19 cellular contexts compared by ENCODE assay signal in the genomic region with DNA sequence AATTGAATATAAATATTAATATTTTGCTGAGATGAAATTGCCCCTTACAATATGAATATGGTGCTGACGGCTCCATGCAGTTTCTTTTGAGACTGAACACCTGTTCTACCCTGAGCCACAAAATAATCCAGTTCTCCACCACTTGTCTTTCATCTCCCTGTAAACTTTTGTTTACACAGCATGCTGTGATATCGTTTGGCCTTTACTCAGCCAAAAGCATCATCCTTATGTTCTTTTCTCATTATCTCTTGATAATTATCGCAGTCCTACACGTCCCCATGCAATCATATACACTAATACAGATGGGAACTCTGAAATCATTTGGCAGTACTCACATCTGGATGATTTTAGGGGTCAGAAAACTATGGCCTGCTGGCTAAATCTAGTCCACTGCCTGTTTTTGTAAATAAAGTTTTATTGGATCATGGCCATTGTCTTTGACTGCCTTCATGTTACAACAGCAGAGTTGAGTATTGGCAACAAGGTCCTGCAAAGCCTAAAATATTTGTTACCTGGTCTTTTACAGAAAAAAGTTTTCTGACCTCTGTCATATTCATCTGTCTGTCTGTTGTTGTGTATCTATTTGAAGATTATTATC. TPM values are rescaled to one million over a fixed set of nuclear protein-coding genes. Genes with fewer than 3 reads are reported as not detected.
A peak's percentile ranks its signal among the peaks of the same experiment; 100 is the strongest.
DNase-seq lines count a peak whose midpoint lies in the region; ATAC-seq and TF ChIP-seq lines count a peak whose summit lies in the region.
"Had no signal": no experiment of that assay in that cellular context is flagged by ENCODE, and none has a peak within 500 bp of the region (broad histone marks: within the 10 kb centered on the region; RNA-seq: fewer than 3 reads in every experiment).

No MANE protein-coding gene starts in this region.

- TF ChIP-seq CTCF in 22Rv1 (IDR thresholded peaks at IDR 0.05) (no peak), fibroblast of villous mesenchyme (IDR thresholded peaks at IDR 0.05; ENCODE audit: insufficient read depth, low read depth, low read length) (no peak)

- CTCF ChIA-PET in activated CD8-positive, alpha-beta T cell treated with anti-CD3 and anti-CD28 coated beads, Interleukin-2, amount 10 ng/mL, durations not matched to agents 7 days and 5 days (lab: Charles Lee) = interaction anchor here (1.2 to 1.5 kb wide), 2 partner anchors 98 to 138 kb away, joined by 4 to 5 read pairs; no protein-coding TSS in a partner anchor

- H3K27ac Mint-ChIP-seq in activated CD8-positive, alpha-beta T cell treated with anti-CD3 and anti-CD28 coated beads, Interleukin-2, amount 10 ng/mL, durations not matched to agents 7 days and 5 days = no peak overlapping the region
- H3K27ac Mint-ChIP-seq: activated naive CD8-positive, alpha-beta T cell treated with anti-CD3 and anti-CD28 coated beads, Interleukin-2, amount 50 U/mL, for 24 hours had no signal

- DNase-seq in DMS79 treated with DMSO at 0.1 percent for 48 hours (lab: John Stamatoyannopoulos, UW) (peak; percentile 13), DMS79 (lab: John Stamatoyannopoulos, UW) (no peak), NCI-H345 treated with DMSO at 0.1 percent for 48 hours (lab: John Stamatoyannopoulos, UW; ENCODE audit: unreplicated experiment) (peak; percentile 18), fibroblast of villous mesenchyme (ENCODE audit: low read depth) (peak; percentile 52), activated gamma-delta T cell treated with Interleukin-2 at 50 U/mL for 16 hours (no peak)
- DNase-seq in activated CD4-positive, alpha-beta T cell treated with anti-CD3 and anti-CD28 coated beads, Interleukin-2, amount 50 U/mL, for 48 hours = no peak
- DNase-seq in activated CD8-positive, alpha-beta T cell treated with anti-CD3 and anti-CD28 coated beads, Interleukin-2, amount 10 ng/mL, durations not matched to agents 7 days and 5 days = no peak
- DNase-seq: activated effector memory CD4-positive, alpha-beta T cell treated with Interleukin-2 at 50 U/mL for 16 hours; brain microvascular endothelial cell; KBM-7; NK-92 treated with Interleukin-12 subunit alpha and Interleukin-12 subunit beta, amount 100 ng/mL, for 24 hours; spleen had no signal

- H3K36me3 Mint-ChIP-seq in activated CD8-positive, alpha-beta T cell treated with anti-CD3 and anti-CD28 coated beads, Interleukin-2, amount 10 ng/mL, durations not matched to agents 7 days and 5 days (ENCODE audit: low read depth) = no peaks in the 10 kb centered on the region

- no peaks in the 10 kb centered on the region for H3K27me3 Mint-ChIP-seq in activated CD8-positive, alpha-beta T cell treated with anti-CD3 and anti-CD28 coated beads, Interleukin-2, amount 10 ng/mL, durations not matched to agents 7 days and 5 days (ENCODE audit: low read depth)
- H3K27me3 Mint-ChIP-seq: activated naive CD8-positive, alpha-beta T cell treated with anti-CD3 and anti-CD28 coated beads, Interleukin-2, amount 50 U/mL, for 24 hours; progenitor cell of endocrine pancreas had no signal

- H3K4me3 Mint-ChIP-seq in activated CD8-positive, alpha-beta T cell treated with anti-CD3 and anti-CD28 coated beads, Interleukin-2, amount 10 ng/mL, durations not matched to agents 7 days and 5 days = no peak overlapping the region
- H3K4me3 Mint-ChIP-seq: activated naive CD8-positive, alpha-beta T cell treated with anti-CD3 and anti-CD28 coated beads, Interleukin-2, amount 50 U/mL, for 24 hours; mesothelial cell of epicardium; nephron had no signal

- H3K27ac ChIP-seq in 22Rv1 = peak overlapping the region; percentile 26
- H3K27ac ChIP-seq: brain microvascular endothelial cell, spleen had no signal

- H3K4me3 ChIP-seq in fibroblast of villous mesenchyme (ENCODE audit: low read depth, low read length) = no peak overlapping the region
- H3K4me3 ChIP-seq: coronary artery, spleen had no signal

- no peaks in the 10 kb centered on the region for H3K9me3 Mint-ChIP-seq in activated CD8-positive, alpha-beta T cell treated with anti-CD3 and anti-CD28 coated beads, Interleukin-2, amount 10 ng/mL, durations not matched to agents 7 days and 5 days (ENCODE audit: insufficient read depth)
- H3K9me3 Mint-ChIP-seq: activated naive CD8-positive, alpha-beta T cell treated with anti-CD3 and anti-CD28 coated beads, Interleukin-2, amount 50 U/mL, for 24 hours; mesothelial cell of epicardium; nephron had no signal

- ATAC-seq in activated CD8-positive, alpha-beta T cell treated with anti-CD3 and anti-CD28 coated beads, Interleukin-2, amount 10 ng/mL, durations not matched to agents 7 days and 5 days = no peak
- ATAC-seq: left lobe of liver had no signal

- no peaks in the 10 kb centered on the region for H3K4me1 Mint-ChIP-seq in activated CD8-positive, alpha-beta T cell treated with anti-CD3 and anti-CD28 coated beads, Interleukin-2, amount 10 ng/mL, durations not matched to agents 7 days and 5 days (ENCODE audit: low read depth)

- POLR2A ChIA-PET in activated CD8-positive, alpha-beta T cell treated with anti-CD3 and anti-CD28 coated beads, Interleukin-2, amount 10 ng/mL, durations not matched to agents 7 days and 5 days (lab: Charles Lee) = no interaction called here

RNA-seq across cellular contexts. Expression of gene AOPEP, which starts 53.3 kb away (rescaled TPM):
- 151 and 153 TPM in 2 replicates for total RNA-seq in fibroblast of villous mesenchyme
- total RNA-seq in activated CD8-positive, alpha-beta T cell treated with anti-CD3 and anti-CD28 coated beads, Interleukin-2, amount 10 ng/mL, durations not matched to agents 7 days and 5 days = 1 to 10 TPM; 7.2 to 8.9 TPM

Comparison
In these comparisons a context has a peak if more than half of its experiments do, and no peak if none do; other contexts are left out.
1. DNase-seq: peak in DMS79 treated with DMSO at 0.1 percent for 48 hours (single experiment), NCI-H345 treated with DMSO at 0.1 percent for 48 hours (single experiment) and fibroblast of villous mesenchyme (single experiment); none in DMS79 (single experiment), activated CD4-positive, alpha-beta T cell treated with anti-CD3 and anti-CD28 coated beads, Interleukin-2, amount 50 U/mL, for 48 hours (0 of 2), activated gamma-delta T cell treated with Interleukin-2 at 50 U/mL for 16 hours (single experiment) and activated CD8-positive, alpha-beta T cell treated with anti-CD3 and anti-CD28 coated beads, Interleukin-2, amount 10 ng/mL, durations not matched to agents 7 days and 5 days (single experiment).
2. RNA of gene AOPEP, which starts 53.3 kb away (total RNA-seq): 151 to 153 TPM in fibroblast of villous mesenchyme; 7.2 to 8.9 TPM in activated CD8-positive, alpha-beta T cell treated with anti-CD3 and anti-CD28 coated beads, Interleukin-2, amount 10 ng/mL, durations not matched to agents 7 days and 5 days; every median in the first group is over 10 times any median in the second.